20 cellular contexts compared by ENCODE assay signal in genomic region chr9:75105019-75105540, GRCh38. TPM values are rescaled to one million over a fixed set of nuclear protein-coding genes. Genes with fewer than 3 reads are reported as not detected.
A peak's percentile ranks its signal among the peaks of the same experiment; 100 is the strongest.
DNase-seq lines count a peak whose midpoint lies in the region; ATAC-seq lines count a peak whose summit lies in the region.
"Had no signal": no experiment of that assay in that cellular context is flagged by ENCODE, and none has a peak within 500 bp of the region (broad histone marks: within the 10 kb centered on the region; RNA-seq: fewer than 3 reads in every experiment).

No MANE protein-coding gene starts in this region.

- H3K27ac ChIP-seq in temporal lobe (ENCODE audit: low read depth, low read length) = peak overlapping the region; percentile 63
- H3K27ac ChIP-seq: BLaER1 treated with 17β-estradiol and CSF1 and Interleukin-3, amounts not matched to agents 10 nM and 100 nM; HL-60; SK-N-MC had no signal

- no peak for DNase-seq in activated T-cell treated with anti-CD3 and anti-CD28 coated beads, Interleukin-2, amount 50 U/mL, for 72 hours
- DNase-seq in activated T-cell treated with anti-CD3 and anti-CD28 coated beads, Interleukin-2, amount 50 U/mL, for 48 hours = no peak
- no peak for DNase-seq in activated T-helper 2 cell treated with anti-CD3 and anti-CD28 coated beads, Interferon-gamma antibody, Interleukin-2, Interleukin-4, amounts not matched to agents 10 μg/mL and 5 μg/mL and 100 μg/mL, durations not matched to agents 14 hours and 24 hours and 36 hours (ENCODE audit: low spot score)
- peak; percentile 26 for DNase-seq in medulla oblongata (ENCODE audit: extremely low spot score)
- no peak for DNase-seq in hepatic stellate cell (ENCODE audit: low spot score)
- DNase-seq in NCI-H187 (lab: John Stamatoyannopoulos, UW) = no peak
- no peak for DNase-seq in Ammon's horn (ENCODE audit: low spot score)
- DNase-seq: activated naive CD4-positive, alpha-beta T cell; DMS153; GF-D8; left ventricle myocardium superior; NCI-H2107; NCI-H510A treated with DMSO at 0.1 percent for 48 hours; ovary; right cardiac atrium had no signal

- no peaks in the 10 kb centered on the region for H3K9me3 Mint-ChIP-seq in activated T-cell treated with anti-CD3 and anti-CD28 coated beads, Interleukin-2, amount 50 U/mL, for 72 hours
- H3K9me3 Mint-ChIP-seq in activated T-helper 2 cell treated with anti-CD3 and anti-CD28 coated beads, Interferon-gamma antibody, Interleukin-2, Interleukin-4, amounts not matched to agents 10 μg/mL and 5 μg/mL and 100 μg/mL, durations not matched to agents 14 hours and 24 hours and 36 hours = no peaks in the 10 kb centered on the region

- intact Hi-C loops in activated T-helper 2 cell treated with anti-CD3 and anti-CD28 coated beads, Interferon-gamma antibody, Interleukin-2, Interleukin-4, amounts not matched to agents 10 μg/mL and 5 μg/mL and 100 μg/mL, durations not matched to agents 14 hours and 24 hours and 36 hours (cut with micrococcal nuclease) = no loop called here

- peak overlapping the region; percentile 15 for H3K27ac Mint-ChIP-seq in activated T-cell treated with anti-CD3 and anti-CD28 coated beads, Interleukin-2, amount 50 U/mL, for 72 hours
- peak overlapping the region; percentile 40 for H3K27ac Mint-ChIP-seq in activated T-helper 2 cell treated with anti-CD3 and anti-CD28 coated beads, Interferon-gamma antibody, Interleukin-2, Interleukin-4, amounts not matched to agents 10 μg/mL and 5 μg/mL and 100 μg/mL, durations not matched to agents 14 hours and 24 hours and 36 hours

- H3K4me1 Mint-ChIP-seq in activated T-cell treated with anti-CD3 and anti-CD28 coated beads, Interleukin-2, amount 50 U/mL, for 72 hours (ENCODE audit: low read depth) = peaks cover 30% of the 10 kb centered on the region
- peaks cover 44% of the 10 kb centered on the region for H3K4me1 Mint-ChIP-seq in activated T-helper 2 cell treated with anti-CD3 and anti-CD28 coated beads, Interferon-gamma antibody, Interleukin-2, Interleukin-4, amounts not matched to agents 10 μg/mL and 5 μg/mL and 100 μg/mL, durations not matched to agents 14 hours and 24 hours and 36 hours (ENCODE audit: low read depth)

- H3K27me3 Mint-ChIP-seq in activated T-cell treated with anti-CD3 and anti-CD28 coated beads, Interleukin-2, amount 50 U/mL, for 72 hours (ENCODE audit: low read depth) = no peaks in the 10 kb centered on the region
- no peaks in the 10 kb centered on the region for H3K27me3 Mint-ChIP-seq in activated T-helper 2 cell treated with anti-CD3 and anti-CD28 coated beads, Interferon-gamma antibody, Interleukin-2, Interleukin-4, amounts not matched to agents 10 μg/mL and 5 μg/mL and 100 μg/mL, durations not matched to agents 14 hours and 24 hours and 36 hours (ENCODE audit: low read depth)

- no peak for ATAC-seq in activated T-cell treated with anti-CD3 and anti-CD28 coated beads, Interleukin-2, amount 50 U/mL, for 72 hours (replicated peaks in 1 of 2)
- ATAC-seq: activated CD4-positive, CD25-positive, alpha-beta regulatory T cell treated with anti-CD3 and anti-CD28 coated beads, Interleukin-2, amount 50 U/mL, for 24 hours; left ventricle myocardium superior; right cardiac atrium had no signal

- peaks cover 0 to 4% of the 10 kb centered on the region in 2 donors for H3K36me3 Mint-ChIP-seq in activated T-cell treated with anti-CD3 and anti-CD28 coated beads, Interleukin-2, amount 50 U/mL, for 72 hours (ENCODE audit: insufficient read depth in 2 of 2)
- peaks cover 38% of the 10 kb centered on the region for H3K36me3 Mint-ChIP-seq in activated T-helper 2 cell treated with anti-CD3 and anti-CD28 coated beads, Interferon-gamma antibody, Interleukin-2, Interleukin-4, amounts not matched to agents 10 μg/mL and 5 μg/mL and 100 μg/mL, durations not matched to agents 14 hours and 24 hours and 36 hours (ENCODE audit: low read depth)

- peak overlapping the region in 1 of 2 donors; percentile 58 for H3K4me3 Mint-ChIP-seq in activated T-cell treated with anti-CD3 and anti-CD28 coated beads, Interleukin-2, amount 50 U/mL, for 72 hours
- H3K4me3 Mint-ChIP-seq in activated T-helper 2 cell treated with anti-CD3 and anti-CD28 coated beads, Interferon-gamma antibody, Interleukin-2, Interleukin-4, amounts not matched to agents 10 μg/mL and 5 μg/mL and 100 μg/mL, durations not matched to agents 14 hours and 24 hours and 36 hours (ENCODE audit: low read depth) = no peak overlapping the region

RNA-seq across cellular contexts. Expression of gene OSTF1, which starts 16.8 kb away (rescaled TPM):
- total RNA-seq in activated T-cell treated with anti-CD3 and anti-CD28 coated beads, Interleukin-2, amount 50 U/mL, for 72 hours = 100 to 1,000 TPM in 1 of 2 donors, 10 to 100 TPM in 1; 71.9 to 109 TPM
- total RNA-seq in activated T-helper 2 cell treated with anti-CD3 and anti-CD28 coated beads, Interferon-gamma antibody, Interleukin-2, Interleukin-4, amounts not matched to agents 10 μg/mL and 5 μg/mL and 100 μg/mL, durations not matched to agents 14 hours and 24 hours and 36 hours = 86.8 and 87.5 TPM in 2 replicates
- 9.3 TPM for total RNA-seq in temporal lobe

RNA-seq across cellular contexts. Expression of gene NMRK1, which starts 17.1 kb away (rescaled TPM):
- total RNA-seq in activated T-cell treated with anti-CD3 and anti-CD28 coated beads, Interleukin-2, amount 50 U/mL, for 72 hours = 10 to 100 TPM; 41.0 to 59.3 TPM
- 10.9 and 12.6 TPM in 2 replicates for total RNA-seq in activated T-helper 2 cell treated with anti-CD3 and anti-CD28 coated beads, Interferon-gamma antibody, Interleukin-2, Interleukin-4, amounts not matched to agents 10 μg/mL and 5 μg/mL and 100 μg/mL, durations not matched to agents 14 hours and 24 hours and 36 hours
- 9.1 TPM for total RNA-seq in temporal lobe
